Comparison of ENCODE assay signal across 22 cellular contexts in genomic region chr1:22777658-22778057, GRCh38.
DNase-seq lines count a peak whose midpoint lies in the region; ATAC-seq, FAIRE-seq and TF ChIP-seq lines count a peak whose summit lies in the region.
"Had no signal": no experiment of that assay in that cellular context is flagged by ENCODE, and none has a peak within 500 bp of the region (broad histone marks: within the 10 kb centered on the region; RNA-seq: fewer than 3 reads in every experiment).

No MANE protein-coding gene starts in this region.

- H2BK20ac ChIP-seq in H1 (ENCODE audit: low read length): peak overlapping the region; percentile 25; the same call in 1 of the 2 replicates

- intact Hi-C loops in Right ventricle myocardium inferior (cut with DNase I): no loop called here
- intact Hi-C loops in cardiac septum (cut with DNase I): no loop called here

- H4K20me1 ChIP-seq in H1 (replicated peaks in 1 of 2; ENCODE audit: control insufficient read depth in 1 of 2, insufficient read depth in 2 of 2, low read length in 2 of 2): no peaks in the 10 kb centered on the region
- H4K20me1 ChIP-seq in osteoblast (ENCODE audit: insufficient read depth, low read length): no peaks in the 10 kb centered on the region
- H4K20me1 ChIP-seq: BLaER1 had no signal

- no peak overlapping the region for H3K18ac ChIP-seq in H1 (ENCODE audit: extremely low read depth, low read length)

- CTCF ChIA-PET in H1 (lab: Charles Lee; ENCODE audit: partially characterized antibody): interaction anchor here (1.1 to 1.6 kb wide), 3 partner anchors 31 to 84 kb away, joined by 3 to 4 read pairs (median 4); no protein-coding TSS in a partner anchor

- H3K56ac ChIP-seq in H1 (replicated peaks; ENCODE audit: insufficient read length, low read depth, low read length): no peak overlapping the region

- no peak overlapping the region for H2BK120ac ChIP-seq in H1 (replicated peaks; ENCODE audit: low read depth, low read length)

- no peak overlapping the region for H3K14ac ChIP-seq in H1 (ENCODE audit: insufficient read length)

- no peak for ATAC-seq in Right ventricle myocardium inferior
- ATAC-seq: CD8-positive, alpha-beta T cell; HCT116 had no signal

- H3K4me2 ChIP-seq in H1 (ENCODE audit: insufficient read depth in 1 of 2, low read depth in 2 of 2, low read length in 2 of 2) (no peak overlapping the region), osteoblast (ENCODE audit: insufficient read depth, low read length) (no peak overlapping the region)
- H3K4me2 ChIP-seq: BLaER1 had no signal

- no peaks in the 10 kb centered on the region for H3K23me2 ChIP-seq in H1 (ENCODE audit: low read depth, low read length)

- H3K36me3 ChIP-seq in H1 (ENCODE audit: control insufficient read depth in 2 of 4, insufficient read depth in 4 of 4, low read length in 3 of 4) (no peaks in the 10 kb centered on the region), osteoblast (ENCODE audit: insufficient read depth, low read length) (no peaks in the 10 kb centered on the region)
- H3K36me3 ChIP-seq: BLaER1 had no signal

- DNase-seq in Right ventricle myocardium inferior (ENCODE audit: missing footprints) (peak; percentile 15), cardiac septum (ENCODE audit: low spot score) (no peak), H1 (ENCODE audit: low read depth in 1 of 2, low spot score in 2 of 2) (no peak), osteoblast (ENCODE audit: insufficient read length, low spot score, missing footprints) (peak; percentile 21), NCI-H526 (lab: John Stamatoyannopoulos, UW) (no peak)
- DNase-seq in activated naive CD4-positive, alpha-beta T cell treated with anti-CD3 and anti-CD28 coated beads, Interleukin-2, amount 50 U/mL, for 16 hours: no peak
- DNase-seq: Caco-2; CD4-positive, CD25-positive, alpha-beta regulatory T cell; CD8-positive, alpha-beta T cell; DMS153; DND-41; GM23248; H9; HFFc6 had no signal

- TF ChIP-seq CTCF in H1 (IDR thresholded peaks at IDR 0.05; ENCODE audit: control extremely low read depth in 1 of 3, insufficient read depth in 1 of 3, low read depth in 1 of 3, low read length in 3 of 3) (no peak), osteoblast (IDR thresholded peaks at IDR 0.05; ENCODE audit: extremely low read depth, low read depth, low read length) (no peak)

- no peak for FAIRE-seq in H1 (lab: Jason Lieb, UNC)
- FAIRE-seq: A204.1, G401.6, GM12892, GM19239 had no signal

- no peak overlapping the region for H4K5ac ChIP-seq in H1 (ENCODE audit: insufficient read length, low read depth, low read length)

- no peak overlapping the region for H3K4me3 ChIP-seq in H1 (ENCODE audit: extremely low read depth in 1 of 4, insufficient read depth in 2 of 4, low read depth in 3 of 4, low read length in 4 of 4)
- no peak overlapping the region for H3K4me3 ChIP-seq in osteoblast (ENCODE audit: insufficient read depth, low read length)
- H3K4me3 ChIP-seq: BLaER1, GM23248 had no signal

- H3K79me2 ChIP-seq in H1 (ENCODE audit: control insufficient read depth in 1 of 2, insufficient read depth in 2 of 2, low read length in 2 of 2) (no peaks in the 10 kb centered on the region), osteoblast (ENCODE audit: insufficient read depth, low read length) (no peaks in the 10 kb centered on the region)

- POLR2A ChIA-PET in H1 (lab: Charles Lee; ENCODE audit: partially characterized antibody): no interaction called here

- H3K23ac ChIP-seq in H1 (ENCODE audit: insufficient read length): no peak overlapping the region

- no peak for TF ChIP-seq EP300 in H1 (IDR thresholded peaks at IDR 0.05; ENCODE audit: borderline replicate concordance in 1 of 2, low read depth in 2 of 2, low read length in 2 of 2)

- no peak overlapping the region for H2BK5ac ChIP-seq in H1 (ENCODE audit: low read depth, low read length)

- no peak overlapping the region for H2BK12ac ChIP-seq in H1 (ENCODE audit: low read depth, low read length)

- peaks cover 0 to 9% (median 4%) of the 10 kb centered on the region in 4 experiments; a peak in 3 of 7 replicates for H3K4me1 ChIP-seq in H1 (replicated peaks in 1 of 4; ENCODE audit: control insufficient read depth in 3 of 4, insufficient read depth in 4 of 4, low read length in 3 of 4)
- H3K4me1 ChIP-seq in osteoblast (ENCODE audit: insufficient read depth, low read length): peaks cover 6% of the 10 kb centered on the region
- H3K4me1 ChIP-seq: Caco-2 had no signal

- H3K27ac ChIP-seq in H1 (ENCODE audit: low read depth, low read length) (no peak overlapping the region), osteoblast (ENCODE audit: low read depth, low read length) (no peak overlapping the region)
- H3K27ac ChIP-seq: 22Rv1, BLaER1, C4-2B, GM23248 had no signal

- H3K9me3 ChIP-seq in H1 (ENCODE audit: insufficient read depth in 2 of 2, low read depth in 1 of 2, low read length in 1 of 2) (no peaks in the 10 kb centered on the region), osteoblast (ENCODE audit: low read depth, low read length) (no peaks in the 10 kb centered on the region)
- H3K9me3 ChIP-seq: BLaER1, Caco-2 had no signal

- WGBS in H1 (ENCODE audit: extremely low coverage in 1 of 2, insufficient coverage in 1 of 2, insufficient read length in 1 of 2, insufficient replicate concordance in 2 of 2, low coverage in 1 of 2, low lambda C conversion rate in 2 of 2, missing lambda C conversion rate in 1 of 2), 2 experiments: 90% methylated on average over 4 of the region's 4 CpGs; no CpG with 5 or more reads in 1 of the 2 experiments

- H3K27me3 ChIP-seq in H1 (replicated peaks in 1 of 4; ENCODE audit: control insufficient read depth in 3 of 4, extremely low read depth in 1 of 4, insufficient read depth in 3 of 4, low read length in 3 of 4) (no peaks in the 10 kb centered on the region), osteoblast (ENCODE audit: insufficient read depth, low read length) (no peaks in the 10 kb centered on the region)
- H3K27me3 ChIP-seq: BLaER1 had no signal

- TF ChIP-seq POLR2A in H1 (IDR thresholded peaks at IDR 0.05; ENCODE audit: control extremely low read depth in 1 of 2, low read depth in 2 of 2, low read length in 2 of 2): no peak

- H4K8ac ChIP-seq in H1 (ENCODE audit: extremely low read depth, insufficient read depth, low read length): no peak overlapping the region

- H2AFZ ChIP-seq in H1 (ENCODE audit: low read length) (no peak overlapping the region), osteoblast (ENCODE audit: low read length) (no peak overlapping the region)
- H2AFZ ChIP-seq: GM23248 had no signal

- H3K4ac ChIP-seq in H1 (replicated peaks; ENCODE audit: insufficient read length, low read depth, low read length): no peak overlapping the region

- no peak overlapping the region for H3K9ac ChIP-seq in H1 (replicated peaks in 1 of 4; ENCODE audit: extremely low read depth in 1 of 4, low read depth in 3 of 4, low read length in 3 of 4)
- H3K9ac ChIP-seq: BLaER1, GM23248 had no signal

- H2AK5ac ChIP-seq in H1 (ENCODE audit: low read depth, low read length): no peak overlapping the region

- H4K91ac ChIP-seq in H1 (replicated peaks; ENCODE audit: insufficient read length, low read length): no peak overlapping the region

- H2BK15ac ChIP-seq in H1 (ENCODE audit: low read length): no peak overlapping the region

- TF ChIP-seq RAD21 in H1 (IDR thresholded peaks at IDR 0.05 in 1 of 2, conservative IDR thresholded peaks at IDR 0.05 in 1 of 2; ENCODE audit: low read depth in 2 of 2, low read length in 2 of 2): no peak

- H3K79me1 ChIP-seq in H1 (ENCODE audit: low read depth, low read length): no peaks in the 10 kb centered on the region; the same call in 1 of the 2 replicates

TF ChIP-seq in H1, 55 proteins besides CTCF, POLR2A, EP300 and RAD21 (continues in another document):
- TF ChIP-seq SRF (IDR thresholded peaks at IDR 0.05; ENCODE audit: low read depth, low read length) (no peak), GTF2F1 (IDR thresholded peaks at IDR 0.05; ENCODE audit: borderline replicate concordance, low read depth, low read length) (no peak), ATF2 (IDR thresholded peaks at IDR 0.05; ENCODE audit: low read length) (no peak), CTBP2 (IDR thresholded peaks at IDR 0.05; ENCODE audit: borderline replicate concordance, insufficient read depth, insufficient read length, low read length) (no peak), CBX8 (IDR thresholded peaks at IDR 0.05; ENCODE audit: borderline replicate concordance, low read depth, low read length) (no peak), TCF12 (IDR thresholded peaks at IDR 0.05; ENCODE audit: low read depth, low read length) (no peak), ATF3 (IDR thresholded peaks at IDR 0.05; ENCODE audit: insufficient read depth, low read depth, low read length) (no peak), TBP (IDR thresholded peaks at IDR 0.05; ENCODE audit: low read depth, low read length) (no peak), RBBP5 (IDR thresholded peaks at IDR 0.05; ENCODE audit: borderline replicate concordance, low read depth, low read length) (no peak), BACH1 (IDR thresholded peaks at IDR 0.05; ENCODE audit: low read length) (no peak), E2F6 (IDR thresholded peaks at IDR 0.05) (no peak), HDAC6 (IDR thresholded peaks at IDR 0.05; ENCODE audit: low read depth, low read length) (no peak), SIX5 (IDR thresholded peaks at IDR 0.05; ENCODE audit: low read depth, low read length) (no peak)

Comparison
In these comparisons a context has a peak if more than half of its experiments do, and no peak if none do; other contexts are left out.
1. DNase-seq: peak in Right ventricle myocardium inferior (single experiment) and osteoblast (single experiment); none in cardiac septum (single experiment), H1 (0 of 2), NCI-H526 (0 of 2) and activated naive CD4-positive, alpha-beta T cell treated with anti-CD3 and anti-CD28 coated beads, Interleukin-2, amount 50 U/mL, for 16 hours (single experiment).